In genomic region chr7:70318511-70318910, GRCh38 we compare ENCODE assay signal across 13 cellular contexts.
"Had no signal": no experiment of that assay in that cellular context is flagged by ENCODE, and none has a peak within 500 bp of the region (broad histone marks: within the 10 kb centered on the region; RNA-seq: fewer than 3 reads in every experiment).

No MANE protein-coding gene starts in this region.

- H3K36me3 ChIP-seq: esophagus squamous epithelium, heart right ventricle, tibial nerve had no signal

- H3K4me3 Mint-ChIP-seq: activated B cell treated with CpG ODN at 0.5 μM for 24 hours; activated naive CD4-positive, alpha-beta T cell treated with anti-CD3 and anti-CD28 coated beads for 36 hours; activated T-cell treated with anti-CD3 and anti-CD28 coated beads, Interleukin-2, amount 50 U/mL, for 24 hours; dendritic cell treated with granulocyte-macrophage colony-stimulating factor and Interleukin-4, amounts not matched to agents 40 ng/mL and 50 ng/mL, for 4 days had no signal

- H3K27me3 ChIP-seq: heart right ventricle, tibial nerve had no signal

- H3K9me3 ChIP-seq: esophagus squamous epithelium, heart right ventricle, tibial nerve had no signal

- H3K27me3 Mint-ChIP-seq: activated B cell treated with CpG ODN at 0.5 μM for 24 hours; activated T-cell treated with anti-CD3 and anti-CD28 coated beads, Interleukin-2, amount 50 U/mL, for 24 hours; dendritic cell treated with granulocyte-macrophage colony-stimulating factor and Interleukin-4, amounts not matched to agents 40 ng/mL and 50 ng/mL, for 4 days had no signal

- FAIRE-seq: urothelium cell line had no signal

- H3K27ac Mint-ChIP-seq: activated B cell treated with CpG ODN at 0.5 μM for 24 hours; activated naive CD4-positive, alpha-beta T cell treated with anti-CD3 and anti-CD28 coated beads for 36 hours; activated T-cell treated with anti-CD3 and anti-CD28 coated beads, Interleukin-2, amount 50 U/mL, for 24 hours; dendritic cell treated with granulocyte-macrophage colony-stimulating factor and Interleukin-4, amounts not matched to agents 40 ng/mL and 50 ng/mL, for 4 days had no signal

- H3K4me1 Mint-ChIP-seq: activated B cell treated with CpG ODN at 0.5 μM for 24 hours had no signal

- H3K4me3 ChIP-seq: esophagus squamous epithelium, heart right ventricle, tibial nerve had no signal

- H3K27ac ChIP-seq: heart right ventricle, tibial nerve had no signal

- H3K9me3 Mint-ChIP-seq: activated B cell treated with CpG ODN at 0.5 μM for 24 hours; activated T-cell treated with anti-CD3 and anti-CD28 coated beads, Interleukin-2, amount 50 U/mL, for 24 hours; dendritic cell treated with granulocyte-macrophage colony-stimulating factor and Interleukin-4, amounts not matched to agents 40 ng/mL and 50 ng/mL, for 4 days had no signal

- ATAC-seq: heart right ventricle, left ventricle myocardium superior had no signal

- DNase-seq: activated B cell treated with CpG ODN at 0.5 μM for 24 hours; activated naive CD4-positive, alpha-beta T cell treated with anti-CD3 and anti-CD28 coated beads for 36 hours; activated T-cell treated with anti-CD3 and anti-CD28 coated beads, Interleukin-2, amount 50 U/mL, for 24 hours; effector CD8-positive, alpha-beta T cell; esophagus squamous epithelium; heart right ventricle; left ventricle myocardium superior; occipital lobe; retina; stimulated activated naive CD4-positive, alpha-beta T cell treated with Interleukin-2 at 50 U/mL for 16 hours had no signal
